ENCODE assay signal across 8 cellular contexts in genomic region chr15:62059818-62060115, GRCh38. TPM values are rescaled to one million over a fixed set of nuclear protein-coding genes. Genes with fewer than 3 reads are reported as not detected.
DNase-seq lines count a peak whose midpoint lies in the region; ATAC-seq and TF ChIP-seq lines count a peak whose summit lies in the region.

No MANE protein-coding gene starts in this region.

- H3K27me3 Mint-ChIP-seq in naive thymus-derived CD4-positive, alpha-beta T cell: peaks cover 0 to 28% (median 0%) of the 10 kb centered on the region in 5 donors

- H3K4me2 ChIP-seq in OCI-LY3 (ENCODE audit: low read length): peak overlapping the region; percentile 81

- H3K27ac Mint-ChIP-seq in naive thymus-derived CD4-positive, alpha-beta T cell: peak overlapping the region; percentile 89 to 99 (median 95)

- H3K9me3 ChIP-seq in OCI-LY3 (ENCODE audit: insufficient read depth, low read length) (no peaks in the 10 kb centered on the region), esophagus muscularis mucosa (no peaks in the 10 kb centered on the region)
- no peaks in the 10 kb centered on the region for H3K9me3 ChIP-seq in naive thymus-derived CD4-positive, alpha-beta T cell (ENCODE audit: control insufficient read depth in 2 of 3, low read length in 3 of 3)

- H3K4me1 ChIP-seq in OCI-LY3 (ENCODE audit: low read length) (peaks cover 40% of the 10 kb centered on the region), esophagus muscularis mucosa (peaks cover 11 to 27% (median 22%) of the 10 kb centered on the region in 4 donors)
- H3K4me1 ChIP-seq in naive thymus-derived CD4-positive, alpha-beta T cell (ENCODE audit: control insufficient read depth in 2 of 2, insufficient read depth in 2 of 2, low read length in 2 of 2): peaks cover 20 to 24% of the 10 kb centered on the region in 2 donors

- TF ChIP-seq CTCF in AG04449 (IDR thresholded peaks at IDR 0.05; ENCODE audit: insufficient read depth, low read length, missing control alignments) (no peak), OCI-LY3 (IDR thresholded peaks at IDR 0.05; ENCODE audit: low read depth, low read length) (no peak), esophagus muscularis mucosa (IDR thresholded peaks at IDR 0.05) (no peak)

- peaks cover 0 to 8% (median 2%) of the 10 kb centered on the region in 5 donors for H3K36me3 Mint-ChIP-seq in naive thymus-derived CD4-positive, alpha-beta T cell

- WGBS in esophagus muscularis mucosa: 0% methylated on average over 6 of the region's 19 CpGs

- H3K27ac ChIP-seq in OCI-LY3 (ENCODE audit: low read length) (peak overlapping the region; percentile 93), esophagus muscularis mucosa (replicated peaks in 1 of 4) (peak overlapping the region; percentile 92 to 95 (median 94)), temporal lobe (ENCODE audit: low read depth, low read length) (peak overlapping the region; percentile 78)
- peak overlapping the region; percentile 81 for H3K27ac ChIP-seq in naive thymus-derived CD4-positive, alpha-beta T cell (ENCODE audit: low read depth, low read length)

- intact Hi-C loops in esophagus muscularis mucosa (cut with DNase I): no loop called here
- intact Hi-C loops in naive thymus-derived CD4-positive, alpha-beta T cell (cut with micrococcal nuclease): loop anchor here (1.0 to 10.0 kb wide), 6 partner anchors 12 to 988 kb away; no protein-coding TSS in a partner anchor

- DNase-seq in AG04449 (ENCODE audit: low read depth, low spot score) (no peak), activated T-cell treated with anti-CD3 and anti-CD28 coated beads for 4 hours (peak; percentile 42), esophagus muscularis mucosa (ENCODE audit: extremely low spot score) (no peak)
- DNase-seq in naive thymus-derived CD4-positive, alpha-beta T cell: peak in 8 of 9 donors; percentile 49 to 70 (median 68)

- peaks cover 27 to 66% (median 54%) of the 10 kb centered on the region in 7 donors for H3K4me1 Mint-ChIP-seq in naive thymus-derived CD4-positive, alpha-beta T cell

- peaks cover 55% of the 10 kb centered on the region for H3K79me2 ChIP-seq in OCI-LY3 (ENCODE audit: low read length)

- TF ChIP-seq EP300 in esophagus muscularis mucosa (IDR thresholded peaks at IDR 0.05): no peak

- H3K4me3 Mint-ChIP-seq in naive thymus-derived CD4-positive, alpha-beta T cell: peak overlapping the region; percentile 90 to 100 (median 96)

- peaks cover 27% of the 10 kb centered on the region for H4K20me1 ChIP-seq in OCI-LY3 (ENCODE audit: insufficient read depth, low read length)

- ATAC-seq in GM19023 (IDR thresholded peaks at IDR 0.05; ENCODE audit: unreplicated experiment): peak; percentile 79
- peak; percentile 71 for ATAC-seq in HG03139 (IDR thresholded peaks at IDR 0.05; ENCODE audit: unreplicated experiment)
- peak; percentile 69 for ATAC-seq in naive thymus-derived CD4-positive, alpha-beta T cell

- H3K27me3 ChIP-seq in OCI-LY3 (ENCODE audit: low read depth, low read length): peaks cover 10% of the 10 kb centered on the region; the same call in 1 of the 2 replicates
- H3K27me3 ChIP-seq in esophagus muscularis mucosa: peaks cover 0 to 6% (median 0%) of the 10 kb centered on the region in 4 donors
- H3K27me3 ChIP-seq in naive thymus-derived CD4-positive, alpha-beta T cell (ENCODE audit: control insufficient read depth in 2 of 2, insufficient read depth in 2 of 2, low read length in 2 of 2): no peaks in the 10 kb centered on the region

- CTCF ChIA-PET in AG04449 (lab: Yijun Ruan, JAX): interaction anchor here (0.7 to 6.9 kb wide), 21 partner anchors 8 to 682 kb away, joined by 3 to 100 read pairs (median 5); no protein-coding TSS in a partner anchor
- CTCF ChIA-PET in naive thymus-derived CD4-positive, alpha-beta T cell (lab: Charles Lee): interaction anchor here (1.0 to 1.5 kb wide), 4 partner anchors 8 to 38 kb away, joined by 3 to 12 read pairs (median 4); no protein-coding TSS in a partner anchor

- peak overlapping the region; percentile 80 for H3K4me3 ChIP-seq in AG04449 (ENCODE audit: low read depth, low read length)
- peak overlapping the region; percentile 87 for H3K4me3 ChIP-seq in OCI-LY3 (ENCODE audit: low read length)
- H3K4me3 ChIP-seq in esophagus muscularis mucosa: peak overlapping the region; percentile 88 to 96 (median 92)
- H3K4me3 ChIP-seq in naive thymus-derived CD4-positive, alpha-beta T cell (ENCODE audit: low read length): peak overlapping the region; percentile 94

- TF ChIP-seq POLR2A in esophagus muscularis mucosa (IDR thresholded peaks at IDR 0.05; ENCODE audit: low read depth): no peak

- H2AFZ ChIP-seq in OCI-LY3 (ENCODE audit: low read depth, low read length): peak overlapping the region; percentile 9; the same call in 1 of the 2 replicates

- H3K36me3 ChIP-seq in OCI-LY3 (replicated peaks; ENCODE audit: low read depth, low read length) (peaks cover 15% of the 10 kb centered on the region), esophagus muscularis mucosa (no peaks in the 10 kb centered on the region)
- peaks cover 0 to 5% (median 0%) of the 10 kb centered on the region in 3 experiments for H3K36me3 ChIP-seq in naive thymus-derived CD4-positive, alpha-beta T cell (ENCODE audit: control insufficient read depth in 2 of 3, insufficient read depth in 3 of 3, low read length in 3 of 3)

- POLR2A ChIA-PET in AG04449 (lab: Yijun Ruan, JAX): interaction anchor here (0.6 kb wide), 1 partner anchor 103 kb away, joined by 3 read pairs; no protein-coding TSS in a partner anchor
- POLR2A ChIA-PET in naive thymus-derived CD4-positive, alpha-beta T cell (lab: Charles Lee): interaction anchor here (0.6 to 1.0 kb wide), 3 partner anchors 10 to 170 kb away, joined by 3 to 4 read pairs (median 4); no protein-coding TSS in a partner anchor

- H3K9ac ChIP-seq in OCI-LY3 (ENCODE audit: low read length): peak overlapping the region; percentile 96

- peaks cover 0 to 4% (median 0%) of the 10 kb centered on the region in 11 donors for H3K9me3 Mint-ChIP-seq in naive thymus-derived CD4-positive, alpha-beta T cell

RNA-seq across cellular contexts. Expression of gene VPS13C, which starts 0.5 kb away (rescaled TPM):
- total RNA-seq in esophagus muscularis mucosa (10 to 100 TPM; 58.5 to 86.0 (median 59.4) TPM), temporal lobe (89.0 TPM)
- total RNA-seq in naive thymus-derived CD4-positive, alpha-beta T cell: 100 to 1,000 TPM; 104 to 159 (median 144) TPM
- polyA plus RNA-seq in naive thymus-derived CD4-positive, alpha-beta T cell: 10 to 100 TPM; 12.7 to 16.8 TPM

RNA-seq across cellular contexts. Expression of gene C2CD4A, which starts 7.0 kb away (rescaled TPM):
- total RNA-seq in esophagus muscularis mucosa (under 1 TPM in 1 of 4 donors, not detected in 3; 0.33 TPM), temporal lobe (not detected)
- not detected for total RNA-seq in naive thymus-derived CD4-positive, alpha-beta T cell
- polyA plus RNA-seq in naive thymus-derived CD4-positive, alpha-beta T cell: not detected

Comparison
In these comparisons a context has a peak if more than half of its experiments do, and no peak if none do; other contexts are left out.
1. DNase-seq: peak in activated T-cell treated with anti-CD3 and anti-CD28 coated beads for 4 hours (single experiment) and naive thymus-derived CD4-positive, alpha-beta T cell (8 of 9); none in AG04449 (single experiment) and esophagus muscularis mucosa (single experiment).
2. Peak in every context shown above with its lines, with median percentiles within 50 percentile points of each other: H3K4me3 ChIP-seq, ATAC-seq and H3K27ac ChIP-seq.